In genomic region chr9:136241540-136241939, GRCh38 we compare ENCODE assay signal across 18 cellular contexts. TPM values are rescaled to one million over a fixed set of nuclear protein-coding genes. Genes with fewer than 3 reads are reported as not detected.
DNase-seq lines count a peak whose midpoint lies in the region; ATAC-seq and TF ChIP-seq lines count a peak whose summit lies in the region.
"Had no signal": no experiment of that assay in that cellular context is flagged by ENCODE, and none has a peak within 500 bp of the region (broad histone marks: within the 10 kb centered on the region; RNA-seq: fewer than 3 reads in every experiment).

No MANE protein-coding gene starts in this region.

- no peak for TF ChIP-seq POLR2A in IMR-90 (IDR thresholded peaks at IDR 0.05; ENCODE audit: low read depth, low read length)

- no peak overlapping the region for H4K5ac ChIP-seq in IMR-90 (ENCODE audit: low read depth, low read length)

- peak overlapping the region in 4 of 11 experiments; percentile 39 to 66 (median 52); a peak in 4 of 22 replicates for H3K9ac ChIP-seq in BLaER1 treated with 17β-estradiol and CSF1 and Interleukin-3, amounts not matched to agents 10 nM and 100 nM
- no peak overlapping the region for H3K9ac ChIP-seq in IMR-90 (ENCODE audit: low read depth, low read length)

- intact Hi-C loops in IMR-90 (cut with micrococcal nuclease) (no loop called here), activated B cell treated with CpG ODN at 0.5 μM for 24 hours (cut with micrococcal nuclease) (loop anchor here (5.0 to 10.0 kb wide), 2 partner anchors 34 to 163 kb away; partner anchors contain the start of genes LHX3 and SNAPC4)

- H3K9me3 ChIP-seq in BLaER1 treated with 17β-estradiol and CSF1 and Interleukin-3, amounts not matched to agents 10 nM and 100 nM (replicated peaks in 1 of 11): no peaks in the 10 kb centered on the region
- no peaks in the 10 kb centered on the region for H3K9me3 ChIP-seq in IMR-90 (ENCODE audit: control insufficient read depth, insufficient read depth, low read length)
- H3K9me3 ChIP-seq: BE2C, SJCRH30 had no signal

- no peak overlapping the region for H3K4ac ChIP-seq in IMR-90 (ENCODE audit: low read depth, low read length)

- in situ Hi-C loops in IMR-90 (cut with MboI; ENCODE audit: low sequenced_read_pairs): no loop called here

- dilution Hi-C loops in IMR-90 (cut with HindIII; ENCODE audit: low sequenced_read_pairs, unreplicated experiment): no loop called here

- no peak overlapping the region for H3K27ac ChIP-seq in BLaER1 treated with 17β-estradiol and CSF1 and Interleukin-3, amounts not matched to agents 10 nM and 100 nM
- no peak overlapping the region for H3K27ac ChIP-seq in IMR-90 (ENCODE audit: insufficient read depth, low read length)
- H3K27ac ChIP-seq: SJCRH30 had no signal

- no peak overlapping the region for H2BK120ac ChIP-seq in IMR-90 (ENCODE audit: low read depth, low read length)

- CTCF ChIA-PET in IMR-90 (lab: Yijun Ruan, JAX): no interaction called here
- CTCF ChIA-PET in activated B cell treated with CpG ODN at 0.5 μM for 24 hours (lab: Charles Lee): interaction anchor here (0.9 to 2.2 kb wide), 2 partner anchors 26 to 71 kb away, joined by 6 to 8 read pairs; no protein-coding TSS in a partner anchor

- no peak for TF ChIP-seq RAD21 in IMR-90 (IDR thresholded peaks at IDR 0.05; ENCODE audit: low read length)

- peaks cover 2 to 26% (median 10%) of the 10 kb centered on the region in 11 experiments; a peak in 20 of 22 replicates for H3K36me3 ChIP-seq in BLaER1 treated with 17β-estradiol and CSF1 and Interleukin-3, amounts not matched to agents 10 nM and 100 nM
- H3K36me3 ChIP-seq in IMR-90 (ENCODE audit: control insufficient read depth, insufficient read depth, low read length): no peaks in the 10 kb centered on the region

- no peak overlapping the region for H3K14ac ChIP-seq in IMR-90 (replicated peaks; ENCODE audit: low read depth, low read length)

- peak overlapping the region; percentile 70 to 100 (median 95); a peak in 19 of 22 replicates for H3K4me2 ChIP-seq in BLaER1 treated with 17β-estradiol and CSF1 and Interleukin-3, amounts not matched to agents 10 nM and 100 nM
- no peak overlapping the region for H3K4me2 ChIP-seq in IMR-90 (ENCODE audit: low read depth, low read length)

- H2AK9ac ChIP-seq in IMR-90 (replicated peaks; ENCODE audit: low read depth, low read length, poor library complexity): no peak overlapping the region

- no TSS peak for BruUV-seq in IMR-90 (replicated peaks; lab: Mats Ljungman, UMichigan)

- H3K4me3 Mint-ChIP-seq in activated B cell treated with CpG ODN at 0.5 μM for 24 hours (peak overlapping the region; percentile 50), neural crest cell (peak overlapping the region; percentile 65)
- H3K4me3 Mint-ChIP-seq: H9 had no signal

- no peak for TF ChIP-seq CTCF in IMR-90 (conservative IDR thresholded peaks at IDR 0.05; ENCODE audit: low read depth, low read length)
- no peak for TF ChIP-seq CTCF in activated B cell treated with CpG ODN at 0.5 μM for 24 hours (IDR thresholded peaks at IDR 0.05)
- TF ChIP-seq CTCF in neural crest cell (conservative IDR thresholded peaks at IDR 0.05): no peak

- peaks cover 22 to 59% of the 10 kb centered on the region in 2 experiments for H3K79me1 ChIP-seq in IMR-90 (ENCODE audit: low read depth in 1 of 2, low read length in 2 of 2)

- no peak overlapping the region; a peak in 1 of 20 replicates for H3K4me3 ChIP-seq in BLaER1 treated with 17β-estradiol and CSF1 and Interleukin-3, amounts not matched to agents 10 nM and 100 nM
- no peak overlapping the region for H3K4me3 ChIP-seq in IMR-90 (ENCODE audit: insufficient read depth, low read depth, low read length)
- H3K4me3 ChIP-seq: SJCRH30 had no signal

- H3K9me3 Mint-ChIP-seq in activated B cell treated with CpG ODN at 0.5 μM for 24 hours (no peaks in the 10 kb centered on the region), neural crest cell (no peaks in the 10 kb centered on the region)
- H3K9me3 Mint-ChIP-seq: CD8-positive, alpha-beta memory T cell; H9 had no signal

- H3K4me1 Mint-ChIP-seq in activated B cell treated with CpG ODN at 0.5 μM for 24 hours: peaks cover 82% of the 10 kb centered on the region
- peaks cover 35% of the 10 kb centered on the region for H3K4me1 Mint-ChIP-seq in neural crest cell

- ATAC-seq in IMR-90 (ENCODE audit: low read depth) (no peak), activated B cell treated with CpG ODN at 0.5 μM for 24 hours (ENCODE audit: low read depth) (no peak)

- no peak overlapping the region for H2BK20ac ChIP-seq in IMR-90 (ENCODE audit: low read depth, low read length)

- H4K8ac ChIP-seq in IMR-90 (ENCODE audit: low read depth in 2 of 2, low read length in 2 of 2): no peak overlapping the region

- no peak overlapping the region for H2AK5ac ChIP-seq in IMR-90 (ENCODE audit: low read depth, low read length)

- peaks cover 0 to 34% (median 0%) of the 10 kb centered on the region in 11 experiments; a peak in 6 of 22 replicates for H3K27me3 ChIP-seq in BLaER1 treated with 17β-estradiol and CSF1 and Interleukin-3, amounts not matched to agents 10 nM and 100 nM
- H3K27me3 ChIP-seq in IMR-90 (ENCODE audit: control insufficient read depth, insufficient read depth, low read length): no peaks in the 10 kb centered on the region
- H3K27me3 ChIP-seq: BE2C had no signal

- POLR2A ChIA-PET in IMR-90 (lab: Charles Lee; ENCODE audit: unreplicated experiment) (no interaction called here), activated B cell treated with CpG ODN at 0.5 μM for 24 hours (lab: Charles Lee) (interaction anchor here (2.4 to 2.8 kb wide), 2 partner anchors 16 to 17 kb away, joined by 33 to 60 read pairs; no protein-coding TSS in a partner anchor)

- H3K18ac ChIP-seq in IMR-90 (ENCODE audit: low read depth, low read length): no peak overlapping the region

- H3K23ac ChIP-seq in IMR-90 (ENCODE audit: low read depth, low read length): no peak overlapping the region

- H3K56ac ChIP-seq in IMR-90 (ENCODE audit: extremely low read depth, insufficient read depth, low read length): no peak overlapping the region

- H3K9me1 ChIP-seq in IMR-90 (ENCODE audit: insufficient read depth, low read length): peaks cover 11% of the 10 kb centered on the region

- H2BK15ac ChIP-seq in IMR-90 (ENCODE audit: low read depth, low read length): no peak overlapping the region

- peaks cover 77 to 95% (median 93%) of the 10 kb centered on the region in 10 experiments for H3K4me1 ChIP-seq in BLaER1 treated with 17β-estradiol and CSF1 and Interleukin-3, amounts not matched to agents 10 nM and 100 nM
- H3K4me1 ChIP-seq in IMR-90 (ENCODE audit: control insufficient read depth, insufficient read depth, low read length): peaks cover 3% of the 10 kb centered on the region; the same call in 1 of the 2 replicates

- H2BK5ac ChIP-seq in IMR-90 (ENCODE audit: low read depth, low read length, poor library complexity, severe bottlenecking): no peak overlapping the region

- H3K27ac Mint-ChIP-seq in activated B cell treated with CpG ODN at 0.5 μM for 24 hours: peak overlapping the region; percentile 92
- no peak overlapping the region for H3K27ac Mint-ChIP-seq in neural crest cell (ENCODE audit: unreplicated experiment)

- H2AFZ ChIP-seq in IMR-90 (replicated peaks; ENCODE audit: low read length, poor library complexity): peak overlapping the region; percentile 14

- WGBS in IMR-90 (ENCODE audit: extremely low coverage in 2 of 2, insufficient read length in 1 of 2), 2 experiments: 90% methylated on average over 4 of the region's 13 CpGs; no CpG with 5 or more reads in 1 of the 2 experiments

- H3K27me3 Mint-ChIP-seq in activated B cell treated with CpG ODN at 0.5 μM for 24 hours (no peaks in the 10 kb centered on the region), neural crest cell (ENCODE audit: low read depth) (no peaks in the 10 kb centered on the region)
- H3K27me3 Mint-ChIP-seq: CD8-positive, alpha-beta memory T cell had no signal

- no peak overlapping the region for H4K91ac ChIP-seq in IMR-90 (ENCODE audit: insufficient read depth, low read depth, low read length)

- DNase-seq in IMR-90: no peak
- no peak for DNase-seq in activated B cell treated with CpG ODN at 0.5 μM for 24 hours
- no peak for DNase-seq in neural crest cell (ENCODE audit: low read depth, low spot score)
- no peak for DNase-seq in DMS53 treated with DMSO at 0.1 percent for 48 hours (lab: John Stamatoyannopoulos, UW; ENCODE audit: unreplicated experiment)
- no peak for DNase-seq in NCI-H69 (lab: John Stamatoyannopoulos, UW)
- DNase-seq in OCI-M2 (lab: John Stamatoyannopoulos, UW; ENCODE audit: unreplicated experiment): no peak
- DNase-seq: BE2C; CD8-positive, alpha-beta memory T cell; DMS 273 treated with DMSO at 0.1 percent for 48 hours; H9; KBM-7; NCI-H1092 treated with DMSO at 0.1 percent for 48 hours; NCI-H1694; RPMI8226; SJCRH30; SW 1271 had no signal

- H3K36me3 Mint-ChIP-seq in activated B cell treated with CpG ODN at 0.5 μM for 24 hours (ENCODE audit: low read depth): peaks cover 46% of the 10 kb centered on the region
- H3K36me3 Mint-ChIP-seq in neural crest cell (ENCODE audit: low read depth): no peaks in the 10 kb centered on the region

- peaks cover 53 to 90% (median 88%) of the 10 kb centered on the region in 11 experiments; a peak in 21 of 22 replicates for H4K20me1 ChIP-seq in BLaER1 treated with 17β-estradiol and CSF1 and Interleukin-3, amounts not matched to agents 10 nM and 100 nM
- H4K20me1 ChIP-seq in IMR-90 (ENCODE audit: insufficient read depth, low read length): peaks cover 42% of the 10 kb centered on the region

TF ChIP-seq in IMR-90, 13 proteins besides CTCF, POLR2A, EP300 and RAD21:
- TF ChIP-seq MAZ (IDR thresholded peaks at IDR 0.05; ENCODE audit: borderline replicate concordance, low read depth, low read length) (no peak), MXI1 (IDR thresholded peaks at IDR 0.05; ENCODE audit: borderline replicate concordance, low read depth, low read length) (no peak), FOS (IDR thresholded peaks at IDR 0.05; ENCODE audit: low read depth, low read length) (no peak), SMC3 (IDR thresholded peaks at IDR 0.05; ENCODE audit: low read depth, low read length) (no peak)

RNA-seq across cellular contexts. Expression of gene QSOX2, which starts 4.1 kb away (rescaled TPM):
- total RNA-seq in IMR-90 (2012; rRNA removed) (5.0 and 5.9 TPM in 2 replicates), activated B cell treated with CpG ODN at 0.5 μM for 24 hours (43.3 and 49.1 TPM in 2 replicates), neural crest cell (28.0 and 28.7 TPM in 2 replicates)
- 12.7 and 12.9 TPM in 2 replicates for polyA plus RNA-seq in IMR-90 (2012; rRNA removed)
- 9.2 and 16.0 TPM in 2 replicates for polyA plus RNA-seq in IMR-90 (2012; cell fraction: cytosol; rRNA removed)
- 18.3 and 24.7 TPM in 2 replicates for polyA plus RNA-seq in IMR-90 (2012; cell fraction: nucleus; rRNA removed; ENCODE audit: low replicate concordance)

RNA-seq across cellular contexts. Expression of gene LHX3, which starts 36.6 kb away (rescaled TPM):
- total RNA-seq in IMR-90 (2012; rRNA removed) (not detected in 2 replicates), activated B cell treated with CpG ODN at 0.5 μM for 24 hours (0.17 TPM in 1 of 2 replicates, not detected in the other), neural crest cell (0.07 TPM in 1 of 2 replicates, not detected in the other)
- polyA plus RNA-seq in IMR-90 (2012; rRNA removed): not detected in 2 replicates
- polyA plus RNA-seq in IMR-90 (2012; cell fraction: cytosol; rRNA removed): not detected in 2 replicates
- polyA plus RNA-seq in IMR-90 (2012; cell fraction: nucleus; rRNA removed; ENCODE audit: low replicate concordance): 0.02 TPM in 1 of 2 replicates, not detected in the other
- total RNA-seq: CD8-positive, alpha-beta memory T cell; H9; HT1080; SJCRH30 had no signal
- polyA plus RNA-seq: CD8-positive, alpha-beta memory T cell had no signal
